1 cellular context compared by ENCODE assay signal in the genomic region with DNA sequence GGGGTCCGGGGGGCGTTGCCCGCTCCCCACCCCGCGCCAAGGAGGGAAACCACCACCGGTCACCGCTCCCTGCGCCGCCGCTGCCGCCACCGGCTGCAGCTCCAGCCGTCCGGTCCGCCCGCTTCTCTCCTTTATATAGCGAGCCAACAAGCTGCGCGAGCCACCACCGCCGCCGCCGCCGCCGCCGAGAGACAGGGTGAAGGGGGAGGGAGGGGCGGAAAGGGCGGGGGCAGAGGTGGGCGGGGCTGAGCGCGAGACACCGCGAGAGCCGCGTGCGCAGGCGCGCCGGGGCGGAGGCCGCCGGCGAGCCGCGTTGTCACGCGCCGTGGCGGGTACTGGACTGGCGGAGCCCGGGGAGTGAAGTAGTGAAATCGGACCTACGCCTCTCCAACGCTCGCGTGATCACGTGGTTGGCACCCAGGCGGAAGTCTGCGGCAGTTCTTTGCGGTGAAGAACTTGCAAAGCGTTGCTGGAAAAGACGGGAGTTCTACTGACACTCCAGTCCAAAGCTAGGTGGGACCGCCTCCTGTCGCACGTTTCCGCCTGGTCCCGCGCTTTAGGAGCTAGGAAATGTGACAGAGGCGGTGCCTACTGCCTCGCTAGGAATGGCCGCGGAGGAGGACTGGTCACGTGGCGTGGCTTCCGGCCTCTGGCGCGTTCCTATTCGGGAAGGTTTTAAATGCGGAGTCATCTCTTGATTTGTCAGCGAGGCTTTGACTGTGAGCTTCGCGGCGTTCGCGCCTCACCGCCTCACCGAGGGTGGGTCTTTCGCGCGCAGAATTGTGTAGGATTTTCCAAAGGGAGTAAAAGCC.
TF ChIP-seq lines count a peak whose summit lies in the region.

Gene GTF2A1, minus strand, starts transcription at position 193 of the 812 bp plus-strand sequence. CDS start 441 bp downstream, outside the sequence.

TF ChIP-seq in HepG2, 621 proteins besides CTCF, POLR2A, EP300 and RAD21 (continued from another document):
- TF ChIP-seq ZNF281 (CRISPR knock-in tag; IDR thresholded peaks at IDR 0.05; ENCODE audit: borderline replicate concordance), result peak; percentile 37; the same call in 1 of the 2 replicates
- TF ChIP-seq, protein P1, sequence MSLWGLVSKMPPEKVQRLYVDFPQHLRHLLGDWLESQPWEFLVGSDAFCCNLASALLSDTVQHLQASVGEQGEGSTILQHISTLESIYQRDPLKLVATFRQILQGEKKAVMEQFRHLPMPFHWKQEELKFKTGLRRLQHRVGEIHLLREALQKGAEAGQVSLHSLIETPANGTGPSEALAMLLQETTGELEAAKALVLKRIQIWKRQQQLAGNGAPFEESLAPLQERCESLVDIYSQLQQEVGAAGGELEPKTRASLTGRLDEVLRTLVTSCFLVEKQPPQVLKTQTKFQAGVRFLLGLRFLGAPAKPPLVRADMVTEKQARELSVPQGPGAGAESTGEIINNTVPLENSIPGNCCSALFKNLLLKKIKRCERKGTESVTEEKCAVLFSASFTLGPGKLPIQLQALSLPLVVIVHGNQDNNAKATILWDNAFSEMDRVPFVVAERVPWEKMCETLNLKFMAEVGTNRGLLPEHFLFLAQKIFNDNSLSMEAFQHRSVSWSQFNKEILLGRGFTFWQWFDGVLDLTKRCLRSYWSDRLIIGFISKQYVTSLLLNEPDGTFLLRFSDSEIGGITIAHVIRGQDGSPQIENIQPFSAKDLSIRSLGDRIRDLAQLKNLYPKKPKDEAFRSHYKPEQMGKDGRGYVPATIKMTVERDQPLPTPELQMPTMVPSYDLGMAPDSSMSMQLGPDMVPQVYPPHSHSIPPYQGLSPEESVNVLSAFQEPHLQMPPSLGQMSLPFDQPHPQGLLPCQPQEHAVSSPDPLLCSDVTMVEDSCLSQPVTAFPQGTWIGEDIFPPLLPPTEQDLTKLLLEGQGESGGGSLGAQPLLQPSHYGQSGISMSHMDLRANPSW (CRISPR knock-in tag; IDR thresholded peaks at IDR 0.05; ENCODE audit: borderline replicate concordance), result no peak
- peak; percentile 70; the same call in 1 of the 2 replicates for TF ChIP-seq ZBTB7B (CRISPR knock-in tag; IDR thresholded peaks at IDR 0.05)
- TF ChIP-seq ZNF33B (CRISPR knock-in tag; IDR thresholded peaks at IDR 0.05), result no peak; the same call in 1 of the 2 replicates
- peak; percentile 93 for TF ChIP-seq ELF4 (CRISPR knock-in tag; IDR thresholded peaks at IDR 0.05; ENCODE audit: borderline replicate concordance)
- TF ChIP-seq, protein P2, sequence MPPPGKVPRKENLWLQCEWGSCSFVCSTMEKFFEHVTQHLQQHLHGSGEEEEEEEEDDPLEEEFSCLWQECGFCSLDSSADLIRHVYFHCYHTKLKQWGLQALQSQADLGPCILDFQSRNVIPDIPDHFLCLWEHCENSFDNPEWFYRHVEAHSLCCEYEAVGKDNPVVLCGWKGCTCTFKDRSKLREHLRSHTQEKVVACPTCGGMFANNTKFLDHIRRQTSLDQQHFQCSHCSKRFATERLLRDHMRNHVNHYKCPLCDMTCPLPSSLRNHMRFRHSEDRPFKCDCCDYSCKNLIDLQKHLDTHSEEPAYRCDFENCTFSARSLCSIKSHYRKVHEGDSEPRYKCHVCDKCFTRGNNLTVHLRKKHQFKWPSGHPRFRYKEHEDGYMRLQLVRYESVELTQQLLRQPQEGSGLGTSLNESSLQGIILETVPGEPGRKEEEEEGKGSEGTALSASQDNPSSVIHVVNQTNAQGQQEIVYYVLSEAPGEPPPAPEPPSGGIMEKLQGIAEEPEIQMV (CRISPR knock-in tag; IDR thresholded peaks at IDR 0.05; ENCODE audit: low read depth), result 0 out of 2 replicates have a peak, but pooled peaks have one; percentile 49
- TF ChIP-seq ZNF34 (CRISPR knock-in tag; IDR thresholded peaks at IDR 0.05; ENCODE audit: borderline replicate concordance), result peak; percentile 53; the same call in 1 of the 2 replicates
- TF ChIP-seq TRIM22 (IDR thresholded peaks at IDR 0.05), result no peak
- TF ChIP-seq ZZZ3 (CRISPR knock-in tag; IDR thresholded peaks at IDR 0.05; ENCODE audit: borderline replicate concordance), result no peak
- 0 out of 2 replicates have a peak, but pooled peaks have one; percentile 80 for TF ChIP-seq RARG (CRISPR knock-in tag; IDR thresholded peaks at IDR 0.05; ENCODE audit: low read depth)
- TF ChIP-seq BRCA1 (CRISPR knock-in tag; IDR thresholded peaks at IDR 0.05), result no peak; the same call in 1 of the 2 replicates
- TF ChIP-seq ZNF264 (CRISPR knock-in tag; IDR thresholded peaks at IDR 0.05), result peak; percentile 76
- TF ChIP-seq RNF2 (conservative IDR thresholded peaks at IDR 0.05; ENCODE audit: low read depth), result peak; percentile 96
- TF ChIP-seq HOXA9 (CRISPR knock-in tag; IDR thresholded peaks at IDR 0.05; ENCODE audit: borderline replicate concordance), result 0 out of 2 replicates have a peak, but pooled peaks have one; percentile 24
- peak; percentile 42; the same call in 1 of the 2 replicates for TF ChIP-seq GMEB2 (CRISPR knock-in tag; IDR thresholded peaks at IDR 0.05; ENCODE audit: low read depth)
- no peak for TF ChIP-seq SP1 (IDR thresholded peaks at IDR 0.05)
- TF ChIP-seq SP1 (CRISPR knock-in tag; IDR thresholded peaks at IDR 0.05), result no peak; the same call in 1 of the 2 replicates
- peak; percentile 57; the same call in 1 of the 2 replicates for TF ChIP-seq ZNF331 (CRISPR knock-in tag; IDR thresholded peaks at IDR 0.05)
- peak; percentile 72; the same call in 1 of the 2 replicates for TF ChIP-seq DNMT1 (CRISPR knock-in tag; IDR thresholded peaks at IDR 0.05)
- no peak; the same call in 1 of the 2 replicates for TF ChIP-seq ZFP36L2 (CRISPR knock-in tag; IDR thresholded peaks at IDR 0.05)
- TF ChIP-seq, protein P3, sequence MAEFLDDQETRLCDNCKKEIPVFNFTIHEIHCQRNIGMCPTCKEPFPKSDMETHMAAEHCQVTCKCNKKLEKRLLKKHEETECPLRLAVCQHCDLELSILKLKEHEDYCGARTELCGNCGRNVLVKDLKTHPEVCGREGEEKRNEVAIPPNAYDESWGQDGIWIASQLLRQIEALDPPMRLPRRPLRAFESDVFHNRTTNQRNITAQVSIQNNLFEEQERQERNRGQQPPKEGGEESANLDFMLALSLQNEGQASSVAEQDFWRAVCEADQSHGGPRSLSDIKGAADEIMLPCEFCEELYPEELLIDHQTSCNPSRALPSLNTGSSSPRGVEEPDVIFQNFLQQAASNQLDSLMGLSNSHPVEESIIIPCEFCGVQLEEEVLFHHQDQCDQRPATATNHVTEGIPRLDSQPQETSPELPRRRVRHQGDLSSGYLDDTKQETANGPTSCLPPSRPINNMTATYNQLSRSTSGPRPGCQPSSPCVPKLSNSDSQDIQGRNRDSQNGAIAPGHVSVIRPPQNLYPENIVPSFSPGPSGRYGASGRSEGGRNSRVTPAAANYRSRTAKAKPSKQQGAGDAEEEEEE (CRISPR knock-in tag; IDR thresholded peaks at IDR 0.05; ENCODE audit: borderline replicate concordance), result peak; percentile 79; the same call in 1 of the 2 replicates
- TF ChIP-seq SYNCRIP (IDR thresholded peaks at IDR 0.05; ENCODE audit: insufficient read depth, low read depth, low read length), result no peak
- TF ChIP-seq, protein P4, sequence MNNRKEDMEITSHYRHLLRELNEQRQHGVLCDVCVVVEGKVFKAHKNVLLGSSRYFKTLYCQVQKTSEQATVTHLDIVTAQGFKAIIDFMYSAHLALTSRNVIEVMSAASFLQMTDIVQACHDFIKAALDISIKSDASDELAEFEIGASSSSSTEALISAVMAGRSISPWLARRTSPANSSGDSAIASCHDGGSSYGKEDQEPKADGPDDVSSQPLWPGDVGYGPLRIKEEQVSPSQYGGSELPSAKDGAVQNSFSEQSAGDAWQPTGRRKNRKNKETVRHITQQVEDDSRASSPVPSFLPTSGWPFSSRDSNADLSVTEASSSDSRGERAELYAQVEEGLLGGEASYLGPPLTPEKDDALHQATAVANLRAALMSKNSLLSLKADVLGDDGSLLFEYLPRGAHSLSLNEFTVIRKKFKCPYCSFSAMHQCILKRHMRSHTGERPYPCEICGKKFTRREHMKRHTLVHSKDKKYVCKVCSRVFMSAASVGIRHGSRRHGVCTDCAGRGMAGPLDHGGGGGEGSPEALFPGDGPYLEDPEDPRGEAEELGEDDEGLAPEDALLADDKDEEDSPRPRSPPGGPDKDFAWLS (CRISPR knock-in tag; IDR thresholded peaks at IDR 0.05; ENCODE audit: borderline replicate concordance), result no peak
- peak; percentile 74 for TF ChIP-seq ZNF232 (CRISPR knock-in tag; IDR thresholded peaks at IDR 0.05; ENCODE audit: borderline replicate concordance)
- no peak for TF ChIP-seq HNRNPUL1 (IDR thresholded peaks at IDR 0.05; ENCODE audit: low read depth, low read length)
- TF ChIP-seq TOPORS (CRISPR knock-in tag; IDR thresholded peaks at IDR 0.05), result no peak
